Comparison of ENCODE assay signal across 26 cellular contexts in the genomic region with DNA sequence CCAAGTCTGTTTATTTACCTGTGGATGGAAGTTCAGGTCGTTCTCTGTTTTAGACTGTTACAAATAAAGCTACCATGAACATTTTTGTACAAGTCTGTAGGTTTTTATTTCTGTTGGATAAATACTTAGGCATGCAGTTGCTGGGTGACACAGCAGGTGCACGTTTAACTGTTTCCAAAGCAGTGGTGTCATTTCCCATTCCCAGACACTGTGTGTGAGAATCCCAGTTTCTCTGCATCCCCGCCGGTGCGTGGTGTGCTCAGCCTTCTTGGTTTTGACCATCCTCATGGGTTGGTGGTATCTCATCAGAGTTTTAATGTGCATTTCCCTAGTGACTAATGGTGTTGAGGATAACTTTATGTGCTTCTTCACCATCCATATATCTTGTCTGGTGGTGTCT.
"Had no signal": no experiment of that assay in that cellular context is flagged by ENCODE, and none has a peak within 500 bp of the region (broad histone marks: within the 10 kb centered on the region; RNA-seq: fewer than 3 reads in every experiment).

No MANE protein-coding gene starts in this region.

- H3K4me1 ChIP-seq: right lobe of liver had no signal

- H3K4me3 Mint-ChIP-seq: activated CD8-positive, alpha-beta T cell treated with anti-CD3 and anti-CD28 coated beads, Interleukin-2, amount 10 ng/mL, durations not matched to agents 7 days and 5 days; activated naive CD4-positive, alpha-beta T cell treated with anti-CD3 and anti-CD28 coated beads for 36 hours; brain; dendritic cell treated with granulocyte-macrophage colony-stimulating factor and Interleukin-4, amounts not matched to agents 40 ng/mL and 50 ng/mL, for 4 days; immature natural killer cell; mesothelial cell of epicardium; nephron progenitor cell; stimulated activated memory B cell treated with anti-CD40 and anti-IgM and Interleukin-4, amounts not matched to agents 10 μg/mL and 1 μg/mL and 100 μg/mL, for 72 hours had no signal

- H3K27ac ChIP-seq: hepatocyte, left lung, right lobe of liver, stomach, suprapubic skin, transverse colon, WERI-Rb-1 had no signal

- H3K9me3 ChIP-seq: left lung, right lobe of liver, suprapubic skin, transverse colon had no signal

- H3K9me3 Mint-ChIP-seq: activated naive CD4-positive, alpha-beta T cell treated with anti-CD3 and anti-CD28 coated beads for 36 hours; dendritic cell treated with granulocyte-macrophage colony-stimulating factor and Interleukin-4, amounts not matched to agents 40 ng/mL and 50 ng/mL, for 4 days; immature natural killer cell; stimulated activated memory B cell treated with anti-CD40 and anti-IgM and Interleukin-4, amounts not matched to agents 10 μg/mL and 1 μg/mL and 100 μg/mL, for 72 hours had no signal

- H3K27me3 ChIP-seq: hepatocyte, right lobe of liver had no signal

- H3K4me2 ChIP-seq: hepatocyte had no signal

- H3K79me2 ChIP-seq: hepatocyte had no signal

- DNase-seq: activated CD4-positive, alpha-beta T cell treated with anti-CD3 and anti-CD28 coated beads for 1 hour; activated CD4-positive, alpha-beta T cell treated with anti-CD3 and anti-CD28 coated beads, Interleukin-2, amount 50 U/mL, for 1 hour; activated CD8-positive, alpha-beta T cell treated with anti-CD3 and anti-CD28 coated beads, Interleukin-2, amount 10 ng/mL, durations not matched to agents 7 days and 5 days; activated effector memory CD4-positive, alpha-beta T cell treated with Interleukin-2 at 50 U/mL for 16 hours; activated naive CD4-positive, alpha-beta T cell treated with anti-CD3 and anti-CD28 coated beads for 36 hours; activated T-cell treated with anti-CD3 and anti-CD28 coated beads, Interleukin-2, amount 50 U/mL, for 72 hours; aorta; effector memory CD4-positive, alpha-beta T cell; foreskin melanocyte; immature natural killer cell; left lung; mammary epithelial cell; nephron progenitor cell; right lobe of liver; small intestine; stimulated activated CD4-positive, alpha-beta T cell treated with anti-CD3 and anti-CD28 coated beads, Interleukin-2, amount 100 ng/mL, for 24 hours; stomach; transverse colon; WERI-Rb-1 had no signal

- H3K36me3 Mint-ChIP-seq: brain, immature natural killer cell had no signal

- ATAC-seq: activated CD8-positive, alpha-beta T cell treated with anti-CD3 and anti-CD28 coated beads, Interleukin-2, amount 10 ng/mL, durations not matched to agents 7 days and 5 days; activated T-cell treated with anti-CD3 and anti-CD28 coated beads, Interleukin-2, amount 50 U/mL, for 72 hours; esophagus mucosa; left lung; right lobe of liver; stimulated activated memory B cell treated with anti-CD40 and anti-IgM and Interleukin-4, amounts not matched to agents 10 μg/mL and 1 μg/mL and 100 μg/mL, for 72 hours had no signal

- H3K27ac Mint-ChIP-seq: activated CD8-positive, alpha-beta T cell treated with anti-CD3 and anti-CD28 coated beads, Interleukin-2, amount 10 ng/mL, durations not matched to agents 7 days and 5 days; activated naive CD4-positive, alpha-beta T cell treated with anti-CD3 and anti-CD28 coated beads for 36 hours; activated T-cell treated with anti-CD3 and anti-CD28 coated beads, Interleukin-2, amount 50 U/mL, for 72 hours; brain; dendritic cell treated with granulocyte-macrophage colony-stimulating factor and Interleukin-4, amounts not matched to agents 40 ng/mL and 50 ng/mL, for 4 days; immature natural killer cell; mesothelial cell of epicardium; nephron progenitor cell; stimulated activated memory B cell treated with anti-CD40 and anti-IgM and Interleukin-4, amounts not matched to agents 10 μg/mL and 1 μg/mL and 100 μg/mL, for 72 hours had no signal

- H3K4me3 ChIP-seq: hepatocyte, left lung, right lobe of liver, stomach, suprapubic skin, transverse colon had no signal

- H3K36me3 ChIP-seq: left lung, right lobe of liver, stomach, suprapubic skin, transverse colon, WERI-Rb-1 had no signal

- H2AFZ ChIP-seq: hepatocyte had no signal
